ENCODE assay signal across 8 cellular contexts in genomic region chr4:95095352-95095974, GRCh38.
A peak's percentile ranks its signal among the peaks of the same experiment; 100 is the strongest.
DNase-seq lines count a peak whose midpoint lies in the region; ATAC-seq and TF ChIP-seq lines count a peak whose summit lies in the region.

No MANE protein-coding gene starts in this region.

- ATAC-seq in Right ventricle myocardium superior (ENCODE audit: poor library complexity) (peak; percentile 39), upper lobe of left lung (ENCODE audit: low FRiP score in 2 of 2) (peak in 1 of 2 donors; percentile 35), HG03571 (IDR thresholded peaks at IDR 0.05; ENCODE audit: unreplicated experiment) (no peak)
- ATAC-seq in stimulated activated effector memory CD8-positive, alpha-beta T cell treated with anti-CD3 and anti-CD28 coated beads, Interleukin-12 subunit alpha, Interleukin-12 subunit beta, amount 100 ng/mL, for 72 hours, result no peak

- intact Hi-C loops in Right ventricle myocardium superior (cut with DNase I), result no loop called here

- H3K4me3 ChIP-seq in right atrium auricular region, result no peak overlapping the region
- no peak overlapping the region for H3K4me3 ChIP-seq in foreskin fibroblast (ENCODE audit: low read depth in 1 of 2, low read length in 2 of 2)
- no peak overlapping the region for H3K4me3 ChIP-seq in upper lobe of left lung

- H3K27ac ChIP-seq in right atrium auricular region, result no peak overlapping the region
- H3K27ac ChIP-seq in upper lobe of left lung, result no peak overlapping the region

- no peak overlapping the region for H3K4me3 Mint-ChIP-seq in stimulated activated effector memory CD8-positive, alpha-beta T cell treated with anti-CD3 and anti-CD28 coated beads, Interleukin-12 subunit alpha, Interleukin-12 subunit beta, amount 100 ng/mL, for 72 hours

- TF ChIP-seq CTCF in right atrium auricular region (IDR thresholded peaks at IDR 0.05) (peak in 1 of 2 donors; percentile 61), foreskin fibroblast (IDR thresholded peaks at IDR 0.05; ENCODE audit: low read depth, low read length) (peak; percentile 61), upper lobe of left lung (IDR thresholded peaks at IDR 0.05) (peak in 4 of 6 experiments; percentile 19 to 47 (median 39))

- no peak for TF ChIP-seq EP300 in upper lobe of left lung (IDR thresholded peaks at IDR 0.05)

- H3K9me3 ChIP-seq in right atrium auricular region (no peaks in the 10 kb centered on the region), upper lobe of left lung (no peaks in the 10 kb centered on the region)

- H3K4me1 Mint-ChIP-seq in stimulated activated effector memory CD8-positive, alpha-beta T cell treated with anti-CD3 and anti-CD28 coated beads, Interleukin-12 subunit alpha, Interleukin-12 subunit beta, amount 100 ng/mL, for 72 hours, result no peaks in the 10 kb centered on the region

- WGBS in upper lobe of left lung, 2 donors, result 50% methylated on average over 1 of the region's 1 CpG

- TF ChIP-seq POLR2A in upper lobe of left lung (IDR thresholded peaks at IDR 0.05), result no peak

- no peak overlapping the region for H3K27ac Mint-ChIP-seq in stimulated activated effector memory CD8-positive, alpha-beta T cell treated with anti-CD3 and anti-CD28 coated beads, Interleukin-12 subunit alpha, Interleukin-12 subunit beta, amount 100 ng/mL, for 72 hours

- no peaks in the 10 kb centered on the region for H3K36me3 ChIP-seq in right atrium auricular region
- H3K36me3 ChIP-seq in upper lobe of left lung, result no peaks in the 10 kb centered on the region

- H3K4me1 ChIP-seq in right atrium auricular region (no peaks in the 10 kb centered on the region), upper lobe of left lung (no peaks in the 10 kb centered on the region)

- H3K9me3 Mint-ChIP-seq in stimulated activated effector memory CD8-positive, alpha-beta T cell treated with anti-CD3 and anti-CD28 coated beads, Interleukin-12 subunit alpha, Interleukin-12 subunit beta, amount 100 ng/mL, for 72 hours, result no peaks in the 10 kb centered on the region

- no peaks in the 10 kb centered on the region for H3K36me3 Mint-ChIP-seq in stimulated activated effector memory CD8-positive, alpha-beta T cell treated with anti-CD3 and anti-CD28 coated beads, Interleukin-12 subunit alpha, Interleukin-12 subunit beta, amount 100 ng/mL, for 72 hours

- H3K27me3 ChIP-seq in right atrium auricular region, result no peaks in the 10 kb centered on the region
- no peaks in the 10 kb centered on the region for H3K27me3 ChIP-seq in upper lobe of left lung

- DNase-seq in Right ventricle myocardium superior (no peak), right atrium auricular region (ENCODE audit: low spot score) (no peak), RPMI8226 (peak; percentile 15), foreskin fibroblast (peak in 1 of 2 donors; percentile 44), upper lobe of left lung (no peak)
- no peak for DNase-seq in stimulated activated CD4-positive, alpha-beta T cell treated with anti-CD3 and anti-CD28 coated beads, Interleukin-2, amount 100 ng/mL, for 24 hours
- DNase-seq in stimulated activated effector memory CD8-positive, alpha-beta T cell treated with anti-CD3 and anti-CD28 coated beads, Interleukin-12 subunit alpha, Interleukin-12 subunit beta, amount 100 ng/mL, for 72 hours (ENCODE audit: low spot score in 2 of 2), result no peak
